Comparison of ENCODE assay signal across 25 cellular contexts in genomic region chr4:155582031-155582430, GRCh38.
"Had no signal": no experiment of that assay in that cellular context is flagged by ENCODE, and none has a peak within 500 bp of the region (broad histone marks: within the 10 kb centered on the region; RNA-seq: fewer than 3 reads in every experiment).

No MANE protein-coding gene starts in this region.

- ATAC-seq: effector memory CD8-positive, alpha-beta T cell; foreskin keratinocyte; heart left ventricle; left colon; left ventricle myocardium superior; lower lobe of right lung; naive thymus-derived CD8-positive, alpha-beta T cell; right cardiac atrium; stimulated activated memory B cell treated with anti-CD40 and anti-IgM and Interleukin-4, amounts not matched to agents 10 μg/mL and 1 μg/mL and 100 μg/mL, for 72 hours; stimulated activated naive CD8-positive, alpha-beta T cell treated with anti-CD3 and anti-CD28 coated beads, Interleukin-15, Interleukin-2, amounts not matched to agents 100 U/mL and 50 U/mL, for 24 hours had no signal

- H2AFZ ChIP-seq: hepatocyte had no signal

- H3K27ac ChIP-seq: foreskin keratinocyte, gastroesophageal sphincter, heart left ventricle, hepatocyte, lower lobe of right lung, prostate gland, sigmoid colon, spleen, testis, tibial artery, upper lobe of left lung had no signal

- H3K4me2 ChIP-seq: hepatocyte had no signal

- H3K79me2 ChIP-seq: hepatocyte had no signal

- H3K36me3 ChIP-seq: gastroesophageal sphincter, heart left ventricle, lower lobe of right lung, prostate gland, sigmoid colon, spleen, tibial artery, upper lobe of left lung had no signal

- H3K27me3 ChIP-seq: foreskin keratinocyte, gastroesophageal sphincter, heart left ventricle, hepatocyte, sigmoid colon, spleen, testis, tibial artery, upper lobe of left lung had no signal

- DNase-seq: cortex of kidney; effector memory CD8-positive, alpha-beta T cell; foreskin keratinocyte; heart left ventricle; kidney glomerular epithelial cell; left colon; left ventricle myocardium superior; lower lobe of right lung; naive thymus-derived CD8-positive, alpha-beta T cell; nephron progenitor cell; nucleus accumbens; right cardiac atrium; sigmoid colon; spleen; stimulated activated CD4-positive, alpha-beta T cell treated with anti-CD3 and anti-CD28 coated beads, Interleukin-4, amount 100 ng/mL, for 4 hours; stimulated activated naive CD8-positive, alpha-beta T cell treated with anti-CD3 and anti-CD28 coated beads, Interleukin-15, Interleukin-2, amounts not matched to agents 100 U/mL and 50 U/mL, for 24 hours; substantia nigra; testis; tibial artery; upper lobe of left lung had no signal

- H3K4me1 ChIP-seq: foreskin keratinocyte, prostate gland, testis had no signal

- H3K4me3 ChIP-seq: gastroesophageal sphincter, heart left ventricle, hepatocyte, lower lobe of right lung, prostate gland, sigmoid colon, spleen, testis, tibial artery, upper lobe of left lung had no signal

- FAIRE-seq: urothelium cell line had no signal

- H3K9me3 ChIP-seq: gastroesophageal sphincter, heart left ventricle, lower lobe of right lung, prostate gland, sigmoid colon, spleen, testis, tibial artery, upper lobe of left lung had no signal
